Comparison of ENCODE assay signal across 18 cellular contexts in the genomic region with DNA sequence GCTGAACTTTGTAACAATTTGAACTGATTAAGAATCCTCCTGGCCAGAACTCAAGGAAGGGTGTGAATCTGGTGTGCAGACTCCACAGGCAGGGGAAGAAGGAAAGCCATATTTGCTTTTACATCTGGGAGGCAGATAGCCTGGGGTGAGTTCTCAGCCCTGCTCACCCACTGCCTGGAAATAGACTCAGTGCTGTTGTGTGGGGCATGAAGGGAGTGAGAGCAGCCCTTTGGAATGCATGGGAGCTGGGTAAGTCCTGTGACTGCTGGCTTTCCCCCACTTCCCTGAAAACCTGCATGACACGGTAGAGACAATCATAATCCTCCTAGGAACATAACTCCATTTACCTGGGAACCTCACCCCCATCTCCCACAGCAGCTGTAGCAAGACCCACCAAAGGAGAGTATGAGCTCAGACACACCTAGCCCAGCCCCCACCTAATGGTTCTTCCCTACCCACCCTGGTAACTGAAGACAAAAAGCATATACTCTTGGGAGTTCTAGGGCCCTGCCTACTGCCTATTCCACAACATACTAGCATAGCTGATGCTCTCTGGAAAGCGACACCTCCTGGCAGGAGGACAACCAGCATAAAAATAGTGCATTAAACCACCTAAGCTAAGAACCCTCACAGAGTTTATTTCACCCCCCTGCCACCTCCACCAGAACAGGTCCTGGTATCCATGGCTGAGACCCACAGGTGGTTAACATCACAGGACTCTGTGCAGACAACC. TPM values are rescaled to one million over a fixed set of nuclear protein-coding genes. Genes with fewer than 3 reads are reported as not detected.
A peak's percentile ranks its signal among the peaks of the same experiment; 100 is the strongest.
DNase-seq lines count a peak whose midpoint lies in the region; ATAC-seq and TF ChIP-seq lines count a peak whose summit lies in the region.
"Had no signal": no experiment of that assay in that cellular context is flagged by ENCODE, and none has a peak within 500 bp of the region (broad histone marks: within the 10 kb centered on the region; RNA-seq: fewer than 3 reads in every experiment).

No MANE protein-coding gene starts in this region.

- H3K79me2 ChIP-seq in GM23338 (replicated peaks; ENCODE audit: insufficient read depth) (no peaks in the 10 kb centered on the region), PC-9 (ENCODE audit: low read depth) (peaks cover 16% of the 10 kb centered on the region; the same call in 1 of the 2 replicates), smooth muscle cell (ENCODE audit: low read depth) (no peaks in the 10 kb centered on the region)

- peak; percentile 9 to 35; a peak in 2 of 4 replicates for TF ChIP-seq CTCF in GM23338 (conservative IDR thresholded peaks at IDR 0.05; ENCODE audit: low read depth in 2 of 2)
- no peak; the same call in 1 of the 2 replicates for TF ChIP-seq CTCF in PC-9 (conservative IDR thresholded peaks at IDR 0.05)
- peak in 1 of 6 experiments; percentile 18 for TF ChIP-seq CTCF in esophagus squamous epithelium (IDR thresholded peaks at IDR 0.05)
- TF ChIP-seq CTCF in smooth muscle cell (IDR thresholded peaks at IDR 0.05; ENCODE audit: borderline replicate concordance, insufficient read depth, poor library complexity, severe bottlenecking) = no peak

- peaks cover 2% of the 10 kb centered on the region for H3K27me3 Mint-ChIP-seq in GM23338 (ENCODE audit: insufficient read depth, low read depth, poor library complexity)
- H3K27me3 Mint-ChIP-seq: activated CD4-positive, alpha-beta T cell treated with anti-CD3 and anti-CD28 coated beads, Interleukin-2, amount 10 ng/mL, durations not matched to agents 24 days and 14 days had no signal

- DNase-seq in GM23338 (ENCODE audit: low spot score) (peak; percentile 3), PC-9 (peak; percentile 89 to 91), esophagus squamous epithelium (lab: John Stamatoyannopoulos, UW) (no peak), smooth muscle cell (lab: John Stamatoyannopoulos, UW; ENCODE audit: unreplicated experiment) (no peak), activated gamma-delta T cell treated with Interleukin-2 at 50 U/mL for 16 hours (no peak), NCI-H748 (lab: John Stamatoyannopoulos, UW; ENCODE audit: unreplicated experiment) (no peak)
- DNase-seq: activated CD4-positive, alpha-beta T cell treated with anti-CD3 and anti-CD28 coated beads, Interleukin-2, amount 10 ng/mL, durations not matched to agents 24 days and 14 days; amniotic stem cell; COR-L47; NCI-H1436; NCI-H82; occipital lobe; stimulated activated naive B cell treated with anti-CD40 and anti-IgM and Interleukin-4, amounts not matched to agents 10 μg/mL and 1 μg/mL and 100 μg/mL, for 72 hours; tibial artery had no signal

- no peaks in the 10 kb centered on the region for H4K20me1 ChIP-seq in GM23338 (replicated peaks; ENCODE audit: insufficient read depth)
- H4K20me1 ChIP-seq in PC-9 (ENCODE audit: insufficient read depth) = no peaks in the 10 kb centered on the region
- H4K20me1 ChIP-seq in smooth muscle cell (ENCODE audit: low read depth) = no peaks in the 10 kb centered on the region

- no peaks in the 10 kb centered on the region for H3K9me2 ChIP-seq in GM23338 (ENCODE audit: insufficient read depth)
- no peaks in the 10 kb centered on the region for H3K9me2 ChIP-seq in PC-9 (ENCODE audit: insufficient read depth)

- no peak for ATAC-seq in GM23338
- no peak for ATAC-seq in HG03095 (IDR thresholded peaks at IDR 0.05; ENCODE audit: unreplicated experiment)
- ATAC-seq: stimulated activated naive B cell treated with anti-CD40 and anti-IgM and Interleukin-4, amounts not matched to agents 10 μg/mL and 1 μg/mL and 100 μg/mL, for 72 hours had no signal

- TSS peak; percentile 87 for BruUV-seq in PC-9 (replicated peaks; lab: Mats Ljungman, UMichigan)

- no peak overlapping the region for H3K9ac ChIP-seq in smooth muscle cell (ENCODE audit: low read depth)

- POLR2A ChIA-PET in PC-9 (lab: Charles Lee; ENCODE audit: unreplicated experiment) = interaction anchor here (0.6 to 0.7 kb wide), 4 partner anchors 59 to 235 kb away, joined by 4 to 7 read pairs (median 4); a partner anchor contains a TSS

- H3K36me3 ChIP-seq in GM23338 (ENCODE audit: insufficient read depth) (no peaks in the 10 kb centered on the region), PC-9 (ENCODE audit: low read depth) (peaks cover 5% of the 10 kb centered on the region; the same call in 1 of the 2 replicates), esophagus squamous epithelium (no peaks in the 10 kb centered on the region), smooth muscle cell (ENCODE audit: low read depth) (no peaks in the 10 kb centered on the region)
- H3K36me3 ChIP-seq: esophagus muscularis mucosa, right atrium auricular region, tibial artery had no signal

- 40% methylated on average over 2 of the region's 2 CpGs; no CpG with 5 or more reads in 1 of the 2 donors for WGBS in esophagus squamous epithelium, 2 donors
- 51% methylated on average over 2 of the region's 2 CpGs for WGBS in smooth muscle cell (ENCODE audit: low lambda C conversion rate)

- no peaks in the 10 kb centered on the region for H3K4me1 Mint-ChIP-seq in GM23338
- H3K4me1 Mint-ChIP-seq: central memory CD8-positive, alpha-beta T cell; stimulated activated naive B cell treated with anti-CD40 and anti-IgM and Interleukin-4, amounts not matched to agents 10 μg/mL and 1 μg/mL and 100 μg/mL, for 72 hours had no signal

- no peak overlapping the region for H3K4me3 ChIP-seq in GM23338
- peak overlapping the region; percentile 46 for H3K4me3 ChIP-seq in PC-9
- H3K4me3 ChIP-seq in esophagus squamous epithelium = no peak overlapping the region
- H3K4me3 ChIP-seq in smooth muscle cell = no peak overlapping the region
- H3K4me3 ChIP-seq: esophagus muscularis mucosa, right atrium auricular region, tibial artery had no signal

- H3K27me3 ChIP-seq in GM23338 (ENCODE audit: insufficient read depth) (no peaks in the 10 kb centered on the region), PC-9 (ENCODE audit: insufficient read depth, low read depth) (no peaks in the 10 kb centered on the region), esophagus squamous epithelium (no peaks in the 10 kb centered on the region), smooth muscle cell (ENCODE audit: low read depth) (no peaks in the 10 kb centered on the region)
- H3K27me3 ChIP-seq: right atrium auricular region, tibial artery had no signal

- no peaks in the 10 kb centered on the region for H3K4me1 ChIP-seq in GM23338 (ENCODE audit: insufficient read depth)
- peaks cover 57% of the 10 kb centered on the region for H3K4me1 ChIP-seq in PC-9 (replicated peaks; ENCODE audit: insufficient read depth)
- peaks cover 0 to 9% (median 0%) of the 10 kb centered on the region in 3 donors for H3K4me1 ChIP-seq in esophagus squamous epithelium
- no peaks in the 10 kb centered on the region for H3K4me1 ChIP-seq in smooth muscle cell (ENCODE audit: low read depth)
- H3K4me1 ChIP-seq: esophagus muscularis mucosa, right atrium auricular region, tibial artery had no signal

- no peak overlapping the region; the same call in 1 of the 2 replicates for H3K27ac Mint-ChIP-seq in GM23338
- H3K27ac Mint-ChIP-seq: activated CD4-positive, alpha-beta T cell treated with anti-CD3 and anti-CD28 coated beads, Interleukin-2, amount 10 ng/mL, durations not matched to agents 24 days and 14 days; stimulated activated naive B cell treated with anti-CD40 and anti-IgM and Interleukin-4, amounts not matched to agents 10 μg/mL and 1 μg/mL and 100 μg/mL, for 72 hours had no signal

- H3K9me3 ChIP-seq in PC-9 (ENCODE audit: insufficient read depth, low read depth) (no peaks in the 10 kb centered on the region), esophagus squamous epithelium (no peaks in the 10 kb centered on the region), smooth muscle cell (replicated peaks; ENCODE audit: low read depth) (no peaks in the 10 kb centered on the region)
- H3K9me3 ChIP-seq: right atrium auricular region had no signal

- H3K4me2 ChIP-seq in GM23338 = no peak overlapping the region
- H3K4me2 ChIP-seq in PC-9 = peak overlapping the region; percentile 80
- no peak overlapping the region for H3K4me2 ChIP-seq in smooth muscle cell

- CTCF ChIA-PET in PC-9 (lab: Charles Lee) = interaction anchor here (0.6 to 1.4 kb wide), 6 partner anchors 60 to 225 kb away, joined by 3 to 7 read pairs (median 4); a partner anchor contains a TSS

- no peaks in the 10 kb centered on the region; the same call in 2 of the 3 replicates for H3K36me3 Mint-ChIP-seq in GM23338 (ENCODE audit: low read depth)

- H3K4me3 Mint-ChIP-seq in GM23338 = no peak overlapping the region
- H3K4me3 Mint-ChIP-seq: activated CD4-positive, alpha-beta T cell treated with anti-CD3 and anti-CD28 coated beads, Interleukin-2, amount 10 ng/mL, durations not matched to agents 24 days and 14 days; central memory CD8-positive, alpha-beta T cell; stimulated activated naive B cell treated with anti-CD40 and anti-IgM and Interleukin-4, amounts not matched to agents 10 μg/mL and 1 μg/mL and 100 μg/mL, for 72 hours had no signal

- no peak for TF ChIP-seq POLR2A in esophagus squamous epithelium (IDR thresholded peaks at IDR 0.05)

- H3K9me3 Mint-ChIP-seq in GM23338 = peaks cover 10% of the 10 kb centered on the region; the same call in 2 of the 3 replicates

- intact Hi-C loops in PC-9 (cut with micrococcal nuclease; ENCODE audit: unreplicated experiment) (loop anchor here (1.0 to 10.0 kb wide), 6 partner anchors 59 to 781 kb away; a partner anchor contains a TSS), esophagus squamous epithelium (cut with DNase I) (no loop called here)

- H3K27ac ChIP-seq in GM23338 (ENCODE audit: low read depth) (no peak overlapping the region), PC-9 (peak overlapping the region; percentile 100), esophagus squamous epithelium (peak overlapping the region; percentile 42 to 78 (median 64)), smooth muscle cell (ENCODE audit: low read depth) (peak overlapping the region; percentile 53)
- H3K27ac ChIP-seq: esophagus muscularis mucosa, right atrium auricular region, tibial artery had no signal

- H3F3A ChIP-seq in GM23338 (replicated peaks; ENCODE audit: low read depth) (no peaks in the 10 kb centered on the region), PC-9 (ENCODE audit: insufficient read depth, low read depth) (peaks cover 30% of the 10 kb centered on the region), smooth muscle cell (ENCODE audit: low read depth) (no peaks in the 10 kb centered on the region)

- H2AFZ ChIP-seq in GM23338 = no peak overlapping the region
- peak overlapping the region; percentile 61 for H2AFZ ChIP-seq in PC-9
- H2AFZ ChIP-seq in smooth muscle cell (ENCODE audit: low read depth) = no peak overlapping the region

TF ChIP-seq in GM23338, 12 proteins besides CTCF, POLR2A, EP300 and RAD21 (continues in another document):
- no peak for TF ChIP-seq CREB1 (CRISPR knock-in tag; IDR thresholded peaks at IDR 0.05; ENCODE audit: low read depth)
- TF ChIP-seq EZH2phosphoT487 (IDR thresholded peaks at IDR 0.05; ENCODE audit: unreplicated experiment) = no peak

RNA-seq across cellular contexts. Expression of a gene that starts 59.3 kb away (rescaled TPM):
- 35.7 and 42.0 TPM in 2 replicates for total RNA-seq in GM23338 (2014; rRNA removed; shearing (Covaris generic))
- polyA plus RNA-seq in GM23338 (2016; fragmentation: Nextera tagmentation; extraction: Ambion mirVana) (21.4 and 21.8 TPM in 2 replicates), smooth muscle cell (40.8 and 52.2 TPM in 2 replicates)
- total RNA-seq in PC-9 (2021) (53.5 and 78.7 TPM in 2 replicates), esophagus squamous epithelium (10 to 100 TPM; 24.2 to 43.7 (median 34.4) TPM), smooth muscle cell (31.3 and 33.1 TPM in 2 replicates)

Comparison
In these comparisons a context has a peak if more than half of its experiments do, and no peak if none do; other contexts are left out.
1. DNase-seq: peak in GM23338 (single experiment) and PC-9 (2 of 2); none in esophagus squamous epithelium (single experiment), smooth muscle cell (single experiment), activated gamma-delta T cell treated with Interleukin-2 at 50 U/mL for 16 hours (single experiment) and NCI-H748 (single experiment).
2. CTCF ChIP-seq: peak in GM23338 (2 of 2); none in PC-9 (single experiment) and smooth muscle cell (single experiment).